ENCODE assay signal across 8 cellular contexts in genomic region chr7:107045980-107046379, GRCh38. TPM values are rescaled to one million over a fixed set of nuclear protein-coding genes. Genes with fewer than 3 reads are reported as not detected.
DNase-seq lines count a peak whose midpoint lies in the region; ATAC-seq and TF ChIP-seq lines count a peak whose summit lies in the region.

No MANE protein-coding gene starts in this region.

- H3K4me3 ChIP-seq in AG04449 (ENCODE audit: low read depth, low read length) (peak overlapping the region; percentile 0; the same call in 1 of the 2 replicates), GM23248 (peak overlapping the region; percentile 76), lower lobe of right lung (peak overlapping the region; percentile 75)

- peaks cover 46% of the 10 kb centered on the region for H3K27me3 Mint-ChIP-seq in activated naive CD8-positive, alpha-beta T cell treated with anti-CD3 and anti-CD28 coated beads, Interleukin-2, amount 50 U/mL, for 24 hours

- no peaks in the 10 kb centered on the region for H3K79me2 ChIP-seq in GM23248 (ENCODE audit: insufficient read depth)

- no peaks in the 10 kb centered on the region for H3K9me3 ChIP-seq in GM23248 (ENCODE audit: low read depth)
- H3K9me3 ChIP-seq in lower lobe of right lung = no peaks in the 10 kb centered on the region

- H2AFZ ChIP-seq in GM23248 = 0 out of 2 replicates have a peak overlapping the region, but pooled peaks have one; percentile 82

- no peaks in the 10 kb centered on the region for H3K36me3 ChIP-seq in GM23248 (ENCODE audit: low read depth)
- no peaks in the 10 kb centered on the region for H3K36me3 ChIP-seq in lower lobe of right lung

- peaks cover 9% of the 10 kb centered on the region for H3K4me1 Mint-ChIP-seq in activated naive CD8-positive, alpha-beta T cell treated with anti-CD3 and anti-CD28 coated beads, Interleukin-2, amount 50 U/mL, for 24 hours

- TF ChIP-seq CTCF in AG04449 (IDR thresholded peaks at IDR 0.05; ENCODE audit: insufficient read depth, low read length, missing control alignments) = no peak
- no peak for TF ChIP-seq CTCF in lower lobe of right lung (IDR thresholded peaks at IDR 0.05)

- no peaks in the 10 kb centered on the region for H4K20me1 ChIP-seq in GM23248 (ENCODE audit: insufficient read depth)

- no peaks in the 10 kb centered on the region for H3K9me3 Mint-ChIP-seq in activated naive CD8-positive, alpha-beta T cell treated with anti-CD3 and anti-CD28 coated beads, Interleukin-2, amount 50 U/mL, for 24 hours

- H3K9ac ChIP-seq in GM23248 = no peak overlapping the region

- H3K36me3 Mint-ChIP-seq in activated naive CD8-positive, alpha-beta T cell treated with anti-CD3 and anti-CD28 coated beads, Interleukin-2, amount 50 U/mL, for 24 hours (ENCODE audit: low read depth) = no peaks in the 10 kb centered on the region

- H3K27ac ChIP-seq in GM23248 (no peak overlapping the region), lower lobe of right lung (no peak overlapping the region)

- H3F3A ChIP-seq in GM23248 (ENCODE audit: insufficient read depth) = peaks cover 14% of the 10 kb centered on the region; the same call in 1 of the 2 replicates

- no peak overlapping the region for H3K27ac Mint-ChIP-seq in activated naive CD8-positive, alpha-beta T cell treated with anti-CD3 and anti-CD28 coated beads, Interleukin-2, amount 50 U/mL, for 24 hours

- in situ Hi-C loops in GM23248 (cut with MboI) = no loop called here

- intact Hi-C loops in lower lobe of right lung (cut with DNase I) = no loop called here

- peak overlapping the region; percentile 9 for H3K4me3 Mint-ChIP-seq in activated naive CD8-positive, alpha-beta T cell treated with anti-CD3 and anti-CD28 coated beads, Interleukin-2, amount 50 U/mL, for 24 hours

- no peak for ATAC-seq in activated naive CD8-positive, alpha-beta T cell treated with anti-CD3 and anti-CD28 coated beads, Interleukin-2, amount 50 U/mL, for 24 hours
- ATAC-seq in lower lobe of right lung = no peak
- ATAC-seq in HG03457 (IDR thresholded peaks at IDR 0.05; ENCODE audit: unreplicated experiment) = no peak
- no peak for ATAC-seq in GM18867 (IDR thresholded peaks at IDR 0.05; ENCODE audit: unreplicated experiment)
- ATAC-seq in HG03280 (IDR thresholded peaks at IDR 0.05; ENCODE audit: unreplicated experiment) = no peak

- peak overlapping the region; percentile 93 for H3K4me2 ChIP-seq in GM23248 (ENCODE audit: unreplicated experiment)

- 57 to 65% methylated on average over 1 of the region's 1 CpG for WGBS in GM23248 (ENCODE audit: low coverage in 1 of 2, low lambda C conversion rate in 2 of 2, missing lambda C conversion rate in 2 of 2), 2 experiments

- H3K9me2 ChIP-seq in GM23248 (ENCODE audit: insufficient read depth) = no peaks in the 10 kb centered on the region

- no peaks in the 10 kb centered on the region for H3K27me3 ChIP-seq in GM23248 (replicated peaks; ENCODE audit: insufficient read depth)
- H3K27me3 ChIP-seq in lower lobe of right lung (ENCODE audit: low read depth) = peaks cover 5% of the 10 kb centered on the region

- peaks cover 6% of the 10 kb centered on the region; the same call in 1 of the 2 replicates for H3K4me1 ChIP-seq in GM23248 (ENCODE audit: insufficient read depth)
- peaks cover 15% of the 10 kb centered on the region for H3K4me1 ChIP-seq in lower lobe of right lung

- peak; percentile 46 for DNase-seq in AG04449 (ENCODE audit: low read depth, low spot score)
- peak; percentile 43 for DNase-seq in GM23248
- no peak for DNase-seq in activated naive CD8-positive, alpha-beta T cell treated with anti-CD3 and anti-CD28 coated beads, Interleukin-2, amount 50 U/mL, for 24 hours
- no peak for DNase-seq in lower lobe of right lung
- DNase-seq in NCI-H226 = no peak

- CTCF ChIA-PET in AG04449 (lab: Yijun Ruan, JAX) = interaction anchor here (1.2 to 1.3 kb wide), 3 partner anchors 11 to 251 kb away, joined by 3 read pairs; no protein-coding TSS in a partner anchor

- POLR2A ChIA-PET in AG04449 (lab: Yijun Ruan, JAX) = no interaction called here

RNA-seq across cellular contexts. Expression of gene PRKAR2B, which starts 1.5 kb away (rescaled TPM):
- 1.0 and 3.2 TPM in 2 replicates for total RNA-seq in GM23248 (2014; rRNA removed; shearing (Covaris generic))
- 0.81 and 0.89 TPM in 2 replicates for polyA plus RNA-seq in GM23248 (2016; fragmentation: Nextera tagmentation; extraction: Ambion mirVana)
- total RNA-seq in lower lobe of right lung = 10.3 TPM

Comparison
In these comparisons a context has a peak if more than half of its experiments do, and no peak if none do; other contexts are left out.
1. DNase-seq: peak in AG04449 (single experiment) and GM23248 (single experiment); none in activated naive CD8-positive, alpha-beta T cell treated with anti-CD3 and anti-CD28 coated beads, Interleukin-2, amount 50 U/mL, for 24 hours (single experiment), lower lobe of right lung (single experiment) and NCI-H226 (single experiment).
2. H3K4me3 ChIP-seq: peak in every context shown above with its lines; median percentile 76 in GM23248; 75 in lower lobe of right lung; 0 in AG04449.